9 cellular contexts compared by ENCODE assay signal in genomic region chr2:43169091-43169936, GRCh38. TPM values are rescaled to one million over a fixed set of nuclear protein-coding genes. Genes with fewer than 3 reads are reported as not detected.
DNase-seq lines count a peak whose midpoint lies in the region; ATAC-seq, FAIRE-seq and TF ChIP-seq lines count a peak whose summit lies in the region.
"Had no signal": no experiment of that assay in that cellular context is flagged by ENCODE, and none has a peak within 500 bp of the region (broad histone marks: within the 10 kb centered on the region; RNA-seq: fewer than 3 reads in every experiment).

No MANE protein-coding gene starts in this region.

- H3K27ac ChIP-seq in heart left ventricle: peak overlapping the region in 7 of 12 donors; percentile 34 to 85 (median 64)
- peak overlapping the region; percentile 95 to 97 for H3K27ac ChIP-seq in small intestine (ENCODE audit: low read depth in 1 of 2, low read length in 1 of 2)

- 44 to 62% (median 47%) methylated on average over 21 to 24 of the region's 24 CpGs for WGBS in heart left ventricle, 4 donors
- WGBS in small intestine, 3 donors: 10 to 38% (median 26%) methylated on average over 20 to 24 of the region's 24 CpGs

- no peak for FAIRE-seq in small intestine (lab: Jason Lieb, UNC)
- FAIRE-seq: endometrium had no signal

- DNase-seq in GM12864 (ENCODE audit: low read depth): peak; percentile 62
- DNase-seq in UCSD-AML1 (lab: John Stamatoyannopoulos, UW; ENCODE audit: unreplicated experiment): peak; percentile 84
- peak in 4 of 5 donors; percentile 48 to 76 (median 56) for DNase-seq in heart left ventricle
- DNase-seq in small intestine: peak; percentile 90
- DNase-seq in NCI-H526 treated with DMSO at 0.1 percent for 48 hours (lab: John Stamatoyannopoulos, UW): no peak
- no peak for DNase-seq in HEK293T (ENCODE audit: extremely low spot score)
- DNase-seq in HuH-7.5 (ENCODE audit: low spot score): no peak

- intact Hi-C loops in heart left ventricle (cut with DNase I): loop anchor here in 1 of 10 donors (10.0 kb wide), 1 partner anchor 45 kb away; no protein-coding TSS in a partner anchor

- no peaks in the 10 kb centered on the region for H3K27me3 ChIP-seq in heart left ventricle
- no peaks in the 10 kb centered on the region for H3K27me3 ChIP-seq in small intestine (ENCODE audit: control insufficient read depth in 2 of 2, insufficient read depth in 2 of 2, low read length in 2 of 2)

- TF ChIP-seq CTCF in GM12864 (IDR thresholded peaks at IDR 0.05; ENCODE audit: low read depth, low read length, missing control alignments) (peak; percentile 10), heart left ventricle (IDR thresholded peaks at IDR 0.05) (no peak)

- H3K9me3 ChIP-seq in heart left ventricle: peaks cover 0 to 2% (median 0%) of the 10 kb centered on the region in 12 donors
- H3K9me3 ChIP-seq in small intestine (ENCODE audit: control insufficient read depth, low read depth): no peaks in the 10 kb centered on the region

- TF ChIP-seq POLR2A in heart left ventricle (IDR thresholded peaks at IDR 0.05): no peak

- CTCF ChIA-PET in HEK293T (lab: Yijun Ruan, JAX): interaction anchor here (0.9 to 1.5 kb wide), 9 partner anchors 9 to 114 kb away, joined by 3 to 9 read pairs (median 4); no protein-coding TSS in a partner anchor

- H3K36me3 ChIP-seq in heart left ventricle (no peaks in the 10 kb centered on the region), small intestine (ENCODE audit: control insufficient read depth in 2 of 2, insufficient read depth in 2 of 2, low read length in 2 of 2) (no peaks in the 10 kb centered on the region)

- H3K4me1 ChIP-seq in heart left ventricle (peaks cover 0 to 67% (median 31%) of the 10 kb centered on the region in 12 donors), small intestine (ENCODE audit: control insufficient read depth in 2 of 2, insufficient read depth in 1 of 2, low read depth in 1 of 2, low read length in 1 of 2) (peaks cover 2 to 6% of the 10 kb centered on the region in 2 donors)

- ATAC-seq in HG03039 (IDR thresholded peaks at IDR 0.05; ENCODE audit: unreplicated experiment) (peak; percentile 37), heart left ventricle (peak; percentile 10 to 57 (median 54))

- POLR2A ChIA-PET in HEK293T (lab: Yijun Ruan, JAX): interaction anchor here (3.7 kb wide), 1 partner anchor 58 kb away, joined by 16 read pairs; the partner anchor contains the start of gene ZFP36L2

- H3K4me3 ChIP-seq in GM12864 (ENCODE audit: low read depth, low read length) (peak overlapping the region; percentile 18; the same call in 1 of the 2 replicates), heart left ventricle (peak overlapping the region in 1 of 12 donors; percentile 25), small intestine (ENCODE audit: low read depth in 1 of 2, low read length in 2 of 2) (no peak overlapping the region)

TF ChIP-seq in HEK293T, 16 proteins besides CTCF, POLR2A, EP300 and RAD21:
- TF ChIP-seq FOXK2 (IDR thresholded peaks at IDR 0.05) (no peak), TARDBP (IDR thresholded peaks at IDR 0.05) (no peak), FOXA1 (IDR thresholded peaks at IDR 0.05) (no peak), ZNF384 (IDR thresholded peaks at IDR 0.05) (no peak), SUZ12 (IDR thresholded peaks at IDR 0.05) (no peak), CTBP1 (IDR thresholded peaks at IDR 0.05; ENCODE audit: borderline replicate concordance) (no peak), NFRKB (IDR thresholded peaks at IDR 0.05) (no peak), SP1 (IDR thresholded peaks at IDR 0.05) (no peak), HDGF (IDR thresholded peaks at IDR 0.05; ENCODE audit: borderline replicate concordance) (no peak), BHLHE40 (IDR thresholded peaks at IDR 0.05; ENCODE audit: borderline replicate concordance) (no peak), FOXM1 (IDR thresholded peaks at IDR 0.05; ENCODE audit: borderline replicate concordance) (no peak), L3MBTL2 (conservative IDR thresholded peaks at IDR 0.05) (no peak), ARNT (IDR thresholded peaks at IDR 0.05) (no peak), ELF4 (IDR thresholded peaks at IDR 0.05) (no peak), LEF1 (IDR thresholded peaks at IDR 0.05; ENCODE audit: borderline replicate concordance) (no peak)
- TF ChIP-seq, protein P1, sequence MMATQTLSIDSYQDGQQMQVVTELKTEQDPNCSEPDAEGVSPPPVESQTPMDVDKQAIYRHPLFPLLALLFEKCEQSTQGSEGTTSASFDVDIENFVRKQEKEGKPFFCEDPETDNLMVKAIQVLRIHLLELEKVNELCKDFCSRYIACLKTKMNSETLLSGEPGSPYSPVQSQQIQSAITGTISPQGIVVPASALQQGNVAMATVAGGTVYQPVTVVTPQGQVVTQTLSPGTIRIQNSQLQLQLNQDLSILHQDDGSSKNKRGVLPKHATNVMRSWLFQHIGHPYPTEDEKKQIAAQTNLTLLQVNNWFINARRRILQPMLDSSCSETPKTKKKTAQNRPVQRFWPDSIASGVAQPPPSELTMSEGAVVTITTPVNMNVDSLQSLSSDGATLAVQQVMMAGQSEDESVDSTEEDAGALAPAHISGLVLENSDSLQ (IDR thresholded peaks at IDR 0.05): no peak

RNA-seq across cellular contexts. Expression of gene ZFP36L2, which starts 57.1 kb away (rescaled TPM):
- total RNA-seq in heart left ventricle: 10 to 100 TPM; 28.8 to 94.4 (median 44.9) TPM
- polyA plus RNA-seq in heart left ventricle (10 to 100 TPM; 29.2 to 29.5 TPM), small intestine (10 to 100 TPM; 62.1 to 98.9 (median 98.8) TPM)

Comparison
In these comparisons a context has a peak if more than half of its experiments do, and no peak if none do; other contexts are left out.
1. DNase-seq: peak in GM12864 (single experiment), UCSD-AML1 (single experiment), heart left ventricle (4 of 5) and small intestine (single experiment); none in NCI-H526 treated with DMSO at 0.1 percent for 48 hours (single experiment), HEK293T (single experiment) and HuH-7.5 (single experiment).